1 cellular context compared by ENCODE assay signal in the genomic region with DNA sequence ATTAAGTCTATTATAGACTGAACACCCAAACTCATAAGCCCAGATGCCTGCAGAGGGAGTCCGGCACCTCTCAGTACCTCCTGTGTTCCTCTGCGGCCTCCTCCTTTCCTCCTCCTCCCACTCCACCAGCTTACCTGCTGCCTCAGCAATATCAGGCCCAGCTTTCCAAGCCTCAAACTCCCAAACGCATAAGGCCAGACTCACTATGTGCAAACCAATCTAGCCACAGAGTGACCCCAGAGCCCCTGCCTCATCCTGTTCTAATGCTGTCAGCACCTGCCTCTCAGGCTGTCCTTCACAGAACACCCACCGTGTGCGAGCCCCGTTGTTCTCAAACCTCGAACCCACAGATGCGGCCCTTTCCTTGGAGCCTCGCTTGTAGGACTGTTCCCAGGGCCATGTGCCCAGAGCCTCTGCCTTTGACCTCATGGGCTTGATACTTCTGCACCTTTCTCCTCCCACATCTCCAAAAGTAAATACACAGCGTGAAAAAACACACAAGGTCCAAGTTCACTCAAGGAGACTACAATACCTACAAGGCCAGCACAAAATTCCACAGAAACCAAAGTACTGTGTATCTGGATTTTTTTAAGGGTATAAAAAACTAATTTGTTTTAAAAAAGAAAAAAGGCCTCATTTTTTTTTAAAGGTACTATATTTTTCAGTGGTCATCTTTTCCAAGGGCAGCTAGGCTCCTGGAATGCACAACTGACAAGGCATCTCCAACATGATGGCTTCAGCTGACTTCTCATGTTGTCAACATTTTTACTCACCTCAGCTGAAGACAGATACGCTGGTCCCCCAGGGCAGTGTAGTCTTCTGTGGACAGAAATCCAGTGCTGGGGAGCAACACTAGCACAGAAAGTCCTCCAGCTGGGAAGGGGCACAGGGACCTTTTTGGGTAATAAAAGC.
TF ChIP-seq lines count a peak whose summit lies in the region.

No MANE protein-coding gene starts in this region.

TF ChIP-seq in HepG2, 621 proteins besides CTCF, POLR2A, EP300 and RAD21 (continued from another document and continues in another):
- TF ChIP-seq, protein P1, sequence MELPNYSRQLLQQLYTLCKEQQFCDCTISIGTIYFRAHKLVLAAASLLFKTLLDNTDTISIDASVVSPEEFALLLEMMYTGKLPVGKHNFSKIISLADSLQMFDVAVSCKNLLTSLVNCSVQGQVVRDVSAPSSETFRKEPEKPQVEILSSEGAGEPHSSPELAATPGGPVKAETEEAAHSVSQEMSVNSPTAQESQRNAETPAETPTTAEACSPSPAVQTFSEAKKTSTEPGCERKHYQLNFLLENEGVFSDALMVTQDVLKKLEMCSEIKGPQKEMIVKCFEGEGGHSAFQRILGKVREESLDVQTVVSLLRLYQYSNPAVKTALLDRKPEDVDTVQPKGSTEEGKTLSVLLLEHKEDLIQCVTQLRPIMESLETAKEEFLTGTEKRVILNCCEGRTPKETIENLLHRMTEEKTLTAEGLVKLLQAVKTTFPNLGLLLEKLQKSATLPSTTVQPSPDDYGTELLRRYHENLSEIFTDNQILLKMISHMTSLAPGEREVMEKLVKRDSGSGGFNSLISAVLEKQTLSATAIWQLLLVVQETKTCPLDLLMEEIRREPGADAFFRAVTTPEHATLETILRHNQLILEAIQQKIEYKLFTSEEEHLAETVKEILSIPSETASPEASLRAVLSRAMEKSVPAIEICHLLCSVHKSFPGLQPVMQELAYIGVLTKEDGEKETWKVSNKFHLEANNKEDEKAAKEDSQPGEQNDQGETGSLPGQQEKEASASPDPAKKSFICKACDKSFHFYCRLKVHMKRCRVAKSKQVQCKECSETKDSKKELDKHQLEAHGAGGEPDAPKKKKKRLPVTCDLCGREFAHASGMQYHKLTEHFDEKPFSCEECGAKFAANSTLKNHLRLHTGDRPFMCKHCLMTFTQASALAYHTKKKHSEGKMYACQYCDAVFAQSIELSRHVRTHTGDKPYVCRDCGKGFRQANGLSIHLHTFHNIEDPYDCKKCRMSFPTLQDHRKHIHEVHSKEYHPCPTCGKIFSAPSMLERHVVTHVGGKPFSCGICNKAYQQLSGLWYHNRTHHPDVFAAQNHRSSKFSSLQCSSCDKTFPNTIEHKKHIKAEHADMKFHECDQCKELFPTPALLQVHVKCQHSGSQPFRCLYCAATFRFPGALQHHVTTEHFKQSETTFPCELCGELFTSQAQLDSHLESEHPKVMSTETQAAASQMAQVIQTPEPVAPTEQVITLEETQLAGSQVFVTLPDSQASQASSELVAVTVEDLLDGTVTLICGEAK (IDR thresholded peaks at IDR 0.05), result no peak
- TF ChIP-seq, protein P1 (CRISPR knock-in tag; IDR thresholded peaks at IDR 0.05), result peak; percentile 93
- TF ChIP-seq, protein P2, sequence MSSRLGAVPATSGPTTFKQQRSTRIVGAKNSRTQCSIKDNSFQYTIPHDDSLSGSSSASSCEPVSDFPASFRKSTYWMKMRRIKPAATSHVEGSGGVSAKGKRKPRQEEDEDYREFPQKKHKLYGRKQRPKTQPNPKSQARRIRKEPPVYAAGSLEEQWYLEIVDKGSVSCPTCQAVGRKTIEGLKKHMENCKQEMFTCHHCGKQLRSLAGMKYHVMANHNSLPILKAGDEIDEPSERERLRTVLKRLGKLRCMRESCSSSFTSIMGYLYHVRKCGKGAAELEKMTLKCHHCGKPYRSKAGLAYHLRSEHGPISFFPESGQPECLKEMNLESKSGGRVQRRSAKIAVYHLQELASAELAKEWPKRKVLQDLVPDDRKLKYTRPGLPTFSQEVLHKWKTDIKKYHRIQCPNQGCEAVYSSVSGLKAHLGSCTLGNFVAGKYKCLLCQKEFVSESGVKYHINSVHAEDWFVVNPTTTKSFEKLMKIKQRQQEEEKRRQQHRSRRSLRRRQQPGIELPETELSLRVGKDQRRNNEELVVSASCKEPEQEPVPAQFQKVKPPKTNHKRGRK (CRISPR knock-in tag; IDR thresholded peaks at IDR 0.05), result 0 out of 2 replicates have a peak, but pooled peaks have one; percentile 33
- TF ChIP-seq KDM3A (CRISPR knock-in tag; IDR thresholded peaks at IDR 0.05; ENCODE audit: low read depth), result peak; percentile 88
- TF ChIP-seq ZNF224 (CRISPR knock-in tag; IDR thresholded peaks at IDR 0.05), result peak; percentile 96; the same call in 1 of the 2 replicates
- TF ChIP-seq, protein P3, sequence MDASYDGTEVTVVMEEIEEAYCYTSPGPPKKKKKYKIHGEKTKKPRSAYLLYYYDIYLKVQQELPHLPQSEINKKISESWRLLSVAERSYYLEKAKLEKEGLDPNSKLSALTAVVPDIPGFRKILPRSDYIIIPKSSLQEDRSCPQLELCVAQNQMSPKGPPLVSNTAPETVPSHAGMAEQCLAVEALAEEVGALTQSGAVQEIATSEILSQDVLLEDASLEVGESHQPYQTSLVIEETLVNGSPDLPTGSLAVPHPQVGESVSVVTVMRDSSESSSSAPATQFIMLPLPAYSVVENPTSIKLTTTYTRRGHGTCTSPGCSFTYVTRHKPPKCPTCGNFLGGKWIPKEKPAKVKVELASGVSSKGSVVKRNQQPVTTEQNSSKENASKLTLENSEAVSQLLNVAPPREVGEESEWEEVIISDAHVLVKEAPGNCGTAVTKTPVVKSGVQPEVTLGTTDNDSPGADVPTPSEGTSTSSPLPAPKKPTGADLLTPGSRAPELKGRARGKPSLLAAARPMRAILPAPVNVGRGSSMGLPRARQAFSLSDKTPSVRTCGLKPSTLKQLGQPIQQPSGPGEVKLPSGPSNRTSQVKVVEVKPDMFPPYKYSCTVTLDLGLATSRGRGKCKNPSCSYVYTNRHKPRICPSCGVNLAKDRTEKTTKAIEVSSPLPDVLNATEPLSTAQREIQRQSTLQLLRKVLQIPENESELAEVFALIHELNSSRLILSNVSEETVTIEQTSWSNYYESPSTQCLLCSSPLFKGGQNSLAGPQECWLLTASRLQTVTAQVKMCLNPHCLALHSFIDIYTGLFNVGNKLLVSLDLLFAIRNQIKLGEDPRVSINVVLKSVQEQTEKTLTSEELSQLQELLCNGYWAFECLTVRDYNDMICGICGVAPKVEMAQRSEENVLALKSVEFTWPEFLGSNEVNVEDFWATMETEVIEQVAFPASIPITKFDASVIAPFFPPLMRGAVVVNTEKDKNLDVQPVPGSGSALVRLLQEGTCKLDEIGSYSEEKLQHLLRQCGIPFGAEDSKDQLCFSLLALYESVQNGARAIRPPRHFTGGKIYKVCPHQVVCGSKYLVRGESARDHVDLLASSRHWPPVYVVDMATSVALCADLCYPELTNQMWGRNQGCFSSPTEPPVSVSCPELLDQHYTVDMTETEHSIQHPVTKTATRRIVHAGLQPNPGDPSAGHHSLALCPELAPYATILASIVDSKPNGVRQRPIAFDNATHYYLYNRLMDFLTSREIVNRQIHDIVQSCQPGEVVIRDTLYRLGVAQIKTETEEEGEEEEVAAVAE (CRISPR knock-in tag; IDR thresholded peaks at IDR 0.05; ENCODE audit: borderline replicate concordance), result peak; percentile 80; the same call in 1 of the 2 replicates
- TF ChIP-seq ZFP37 (CRISPR knock-in tag; IDR thresholded peaks at IDR 0.05; ENCODE audit: borderline replicate concordance), result peak; percentile 93
- no peak for TF ChIP-seq ZC3H4 (CRISPR knock-in tag; IDR thresholded peaks at IDR 0.05; ENCODE audit: borderline replicate concordance)
- peak; percentile 93; the same call in 1 of the 2 replicates for TF ChIP-seq ZNF724P (CRISPR knock-in tag; IDR thresholded peaks at IDR 0.05; ENCODE audit: borderline replicate concordance)
- no peak for TF ChIP-seq ZNF570 (CRISPR knock-in tag; IDR thresholded peaks at IDR 0.05; ENCODE audit: borderline replicate concordance)
- TF ChIP-seq ZNF343 (CRISPR knock-in tag; IDR thresholded peaks at IDR 0.05), result peak; percentile 77; the same call in 1 of the 2 replicates
- peak; percentile 89 for TF ChIP-seq ARNTL (CRISPR knock-in tag; IDR thresholded peaks at IDR 0.05)
- TF ChIP-seq ZIK1 (CRISPR knock-in tag; IDR thresholded peaks at IDR 0.05; ENCODE audit: borderline replicate concordance, low read depth), result peak; percentile 98
- TF ChIP-seq MBNL3 (CRISPR knock-in tag; conservative IDR thresholded peaks at IDR 0.05), result peak; percentile 80; the same call in 1 of the 2 replicates
- TF ChIP-seq MXD4 (CRISPR knock-in tag; IDR thresholded peaks at IDR 0.05), result peak; percentile 92
- peak; percentile 97 for TF ChIP-seq ZSCAN9 (CRISPR knock-in tag; IDR thresholded peaks at IDR 0.05; ENCODE audit: borderline replicate concordance)
- TF ChIP-seq SPEN (CRISPR knock-in tag; IDR thresholded peaks at IDR 0.05; ENCODE audit: low read depth), result peak; percentile 91
- peak; percentile 98; the same call in 1 of the 2 replicates for TF ChIP-seq ZNF605 (CRISPR knock-in tag; IDR thresholded peaks at IDR 0.05)
- peak; percentile 34; the same call in 1 of the 2 replicates for TF ChIP-seq PRDM4 (CRISPR knock-in tag; IDR thresholded peaks at IDR 0.05; ENCODE audit: borderline replicate concordance)
- TF ChIP-seq ZNF563 (CRISPR knock-in tag; IDR thresholded peaks at IDR 0.05), result peak; percentile 87
- no peak for TF ChIP-seq ATM (IDR thresholded peaks at IDR 0.05; ENCODE audit: borderline replicate concordance)
- TF ChIP-seq ZNF597 (CRISPR knock-in tag; IDR thresholded peaks at IDR 0.05), result no peak
- TF ChIP-seq, protein P4, sequence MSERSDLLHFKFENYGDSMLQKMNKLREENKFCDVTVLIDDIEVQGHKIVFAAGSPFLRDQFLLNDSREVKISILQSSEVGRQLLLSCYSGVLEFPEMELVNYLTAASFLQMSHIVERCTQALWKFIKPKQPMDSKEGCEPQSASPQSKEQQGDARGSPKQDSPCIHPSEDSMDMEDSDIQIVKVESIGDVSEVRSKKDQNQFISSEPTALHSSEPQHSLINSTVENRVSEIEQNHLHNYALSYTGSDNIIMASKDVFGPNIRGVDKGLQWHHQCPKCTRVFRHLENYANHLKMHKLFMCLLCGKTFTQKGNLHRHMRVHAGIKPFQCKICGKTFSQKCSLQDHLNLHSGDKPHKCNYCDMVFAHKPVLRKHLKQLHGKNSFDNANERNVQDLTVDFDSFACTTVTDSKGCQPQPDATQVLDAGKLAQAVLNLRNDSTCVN (CRISPR knock-in tag; IDR thresholded peaks at IDR 0.05; ENCODE audit: borderline replicate concordance), result peak; percentile 74
- TF ChIP-seq, protein P5, sequence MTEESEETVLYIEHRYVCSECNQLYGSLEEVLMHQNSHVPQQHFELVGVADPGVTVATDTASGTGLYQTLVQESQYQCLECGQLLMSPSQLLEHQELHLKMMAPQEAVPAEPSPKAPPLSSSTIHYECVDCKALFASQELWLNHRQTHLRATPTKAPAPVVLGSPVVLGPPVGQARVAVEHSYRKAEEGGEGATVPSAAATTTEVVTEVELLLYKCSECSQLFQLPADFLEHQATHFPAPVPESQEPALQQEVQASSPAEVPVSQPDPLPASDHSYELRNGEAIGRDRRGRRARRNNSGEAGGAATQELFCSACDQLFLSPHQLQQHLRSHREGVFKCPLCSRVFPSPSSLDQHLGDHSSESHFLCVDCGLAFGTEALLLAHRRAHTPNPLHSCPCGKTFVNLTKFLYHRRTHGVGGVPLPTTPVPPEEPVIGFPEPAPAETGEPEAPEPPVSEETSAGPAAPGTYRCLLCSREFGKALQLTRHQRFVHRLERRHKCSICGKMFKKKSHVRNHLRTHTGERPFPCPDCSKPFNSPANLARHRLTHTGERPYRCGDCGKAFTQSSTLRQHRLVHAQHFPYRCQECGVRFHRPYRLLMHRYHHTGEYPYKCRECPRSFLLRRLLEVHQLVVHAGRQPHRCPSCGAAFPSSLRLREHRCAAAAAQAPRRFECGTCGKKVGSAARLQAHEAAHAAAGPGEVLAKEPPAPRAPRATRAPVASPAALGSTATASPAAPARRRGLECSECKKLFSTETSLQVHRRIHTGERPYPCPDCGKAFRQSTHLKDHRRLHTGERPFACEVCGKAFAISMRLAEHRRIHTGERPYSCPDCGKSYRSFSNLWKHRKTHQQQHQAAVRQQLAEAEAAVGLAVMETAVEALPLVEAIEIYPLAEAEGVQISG (CRISPR knock-in tag; IDR thresholded peaks at IDR 0.05), result peak; percentile 90
- TF ChIP-seq ZNF776 (CRISPR knock-in tag; IDR thresholded peaks at IDR 0.05), result no peak
